Comparison of ENCODE assay signal across 28 cellular contexts in genomic region chr4:151207186-151207585, GRCh38.
DNase-seq lines count a peak whose midpoint lies in the region; ATAC-seq and TF ChIP-seq lines count a peak whose summit lies in the region.
"Had no signal": no experiment of that assay in that cellular context is flagged by ENCODE, and none has a peak within 500 bp of the region (broad histone marks: within the 10 kb centered on the region; RNA-seq: fewer than 3 reads in every experiment).

No MANE protein-coding gene starts in this region.

- no peaks in the 10 kb centered on the region for H3K9me3 Mint-ChIP-seq in endothelial cell (ENCODE audit: unreplicated experiment)
- H3K9me3 Mint-ChIP-seq: activated CD4-positive, alpha-beta memory T cell treated with anti-CD3 and anti-CD28 coated beads for 36 hours; activated naive CD8-positive, alpha-beta T cell treated with anti-CD3 and anti-CD28 coated beads, Interleukin-2, amount 50 U/mL, for 24 hours; activated T-cell treated with anti-CD3 and anti-CD28 coated beads, Interleukin-2, amount 50 U/mL, for 72 hours; CD8-positive, alpha-beta memory T cell; nephron; stimulated activated naive CD8-positive, alpha-beta T cell treated with anti-CD3 and anti-CD28 coated beads, Interleukin-15, Interleukin-2, amounts not matched to agents 100 ng/mL and 50 ng/mL, for 24 hours; T-helper 2 cell treated with Interferon-gamma antibody and Interleukin-4, amounts not matched to agents 5 μg/mL and 100 μg/mL, for 36 hours had no signal

- H3K27me3 ChIP-seq in adrenal gland: no peaks in the 10 kb centered on the region
- H3K27me3 ChIP-seq: ovary, tibial artery had no signal

- no peaks in the 10 kb centered on the region for H3K9me3 ChIP-seq in adrenal gland (replicated peaks in 1 of 3)
- H3K9me3 ChIP-seq: lower lobe of right lung, ovary, tibial artery had no signal

- H3K4me1 ChIP-seq in adrenal gland (replicated peaks in 1 of 2): peaks cover 21 to 28% of the 10 kb centered on the region in 2 donors

- ATAC-seq in HG02885 (IDR thresholded peaks at IDR 0.05; ENCODE audit: poor library complexity, unreplicated experiment): no peak
- ATAC-seq: activated naive CD8-positive, alpha-beta T cell treated with anti-CD3 and anti-CD28 coated beads, Interleukin-2, amount 50 U/mL, for 24 hours; activated T-cell treated with anti-CD3 and anti-CD28 coated beads, Interleukin-2, amount 50 U/mL, for 72 hours; lower lobe of right lung; Panc1 had no signal

- no peak for TF ChIP-seq POLR2A in adrenal gland (IDR thresholded peaks at IDR 0.05)

- TF ChIP-seq CTCF in adrenal gland (IDR thresholded peaks at IDR 0.05) (no peak), endothelial cell (IDR thresholded peaks at IDR 0.05; ENCODE audit: unreplicated experiment) (no peak)

- peak overlapping the region; percentile 53 for H3K27ac Mint-ChIP-seq in endothelial cell (ENCODE audit: unreplicated experiment)
- H3K27ac Mint-ChIP-seq: activated CD4-positive, alpha-beta memory T cell treated with anti-CD3 and anti-CD28 coated beads for 36 hours; activated naive CD8-positive, alpha-beta T cell treated with anti-CD3 and anti-CD28 coated beads, Interleukin-2, amount 50 U/mL, for 24 hours; activated T-cell treated with anti-CD3 and anti-CD28 coated beads, Interleukin-2, amount 50 U/mL, for 72 hours; CD8-positive, alpha-beta memory T cell; stimulated activated naive CD8-positive, alpha-beta T cell treated with anti-CD3 and anti-CD28 coated beads, Interleukin-15, Interleukin-2, amounts not matched to agents 100 ng/mL and 50 ng/mL, for 24 hours; T-helper 2 cell treated with Interferon-gamma antibody and Interleukin-4, amounts not matched to agents 5 μg/mL and 100 μg/mL, for 36 hours had no signal

- DNase-seq in adrenal gland: no peak
- DNase-seq in endothelial cell (ENCODE audit: low spot score): no peak
- DNase-seq in lung microvascular endothelial cell (ENCODE audit: low read depth in 2 of 2): peak; percentile 15 to 30
- no peak for DNase-seq in NCI-H2196 treated with DMSO at 0.1 percent for 48 hours (lab: John Stamatoyannopoulos, UW; ENCODE audit: unreplicated experiment)
- no peak for DNase-seq in iPS-NIHi7 (ENCODE audit: extremely low spot score)
- DNase-seq: activated CD4-positive, alpha-beta memory T cell treated with anti-CD3 and anti-CD28 coated beads for 36 hours; activated CD4-positive, alpha-beta T cell treated with anti-CD3 and anti-CD28 coated beads for 1 hour; activated naive CD4-positive, alpha-beta T cell; activated naive CD8-positive, alpha-beta T cell treated with anti-CD3 and anti-CD28 coated beads, Interleukin-2, amount 50 U/mL, for 24 hours; activated T-cell treated with anti-CD3 and anti-CD28 coated beads, Interleukin-2, amount 50 U/mL, for 72 hours; CD8-positive, alpha-beta memory T cell; EL; lower lobe of right lung; MV-4-11; NCI-H1436 treated with DMSO at 0.1 percent for 48 hours; NCI-H2081 treated with DMSO at 0.1 percent for 48 hours; NCI-H226; NCI-H526 treated with DMSO at 0.1 percent for 48 hours; ovary; SIG-M5; stimulated activated CD8-positive, alpha-beta memory T cell treated with anti-CD3 and anti-CD28 coated beads, Interleukin-4, amount 100 ng/mL, for 48 hours; tibial artery had no signal

- no peak overlapping the region for H3K4me3 ChIP-seq in adrenal gland
- H3K4me3 ChIP-seq: lower lobe of right lung, ovary, tibial artery had no signal

- intact Hi-C loops in adrenal gland (cut with DNase I): no loop called here

- H3K27ac ChIP-seq in adrenal gland: peak overlapping the region in 3 of 5 donors; percentile 15 to 27 (median 25)
- peak overlapping the region; percentile 76 for H3K27ac ChIP-seq in temporal lobe (ENCODE audit: low read depth, low read length)
- H3K27ac ChIP-seq: lower lobe of right lung, ovary had no signal

- 41 to 46% (median 44%) methylated on average over 1 of the region's 1 CpG for WGBS in adrenal gland, 4 donors

- H3K4me3 Mint-ChIP-seq in endothelial cell (ENCODE audit: unreplicated experiment): no peak overlapping the region
- H3K4me3 Mint-ChIP-seq: activated CD4-positive, alpha-beta memory T cell treated with anti-CD3 and anti-CD28 coated beads for 36 hours; activated naive CD8-positive, alpha-beta T cell treated with anti-CD3 and anti-CD28 coated beads, Interleukin-2, amount 50 U/mL, for 24 hours; activated T-cell treated with anti-CD3 and anti-CD28 coated beads, Interleukin-2, amount 50 U/mL, for 72 hours; CD8-positive, alpha-beta memory T cell; nephron; stimulated activated naive CD8-positive, alpha-beta T cell treated with anti-CD3 and anti-CD28 coated beads, Interleukin-15, Interleukin-2, amounts not matched to agents 100 ng/mL and 50 ng/mL, for 24 hours; T-helper 2 cell treated with Interferon-gamma antibody and Interleukin-4, amounts not matched to agents 5 μg/mL and 100 μg/mL, for 36 hours had no signal

- no peaks in the 10 kb centered on the region for H3K36me3 ChIP-seq in adrenal gland (replicated peaks in 1 of 2)
- H3K36me3 ChIP-seq: ovary, tibial artery had no signal

- H3K4me1 Mint-ChIP-seq in endothelial cell (ENCODE audit: unreplicated experiment): peaks cover 48% of the 10 kb centered on the region
- H3K4me1 Mint-ChIP-seq: activated naive CD8-positive, alpha-beta T cell treated with anti-CD3 and anti-CD28 coated beads, Interleukin-2, amount 50 U/mL, for 24 hours had no signal

- H3K27me3 Mint-ChIP-seq in endothelial cell (ENCODE audit: unreplicated experiment): no peaks in the 10 kb centered on the region
- H3K27me3 Mint-ChIP-seq: activated CD4-positive, alpha-beta memory T cell treated with anti-CD3 and anti-CD28 coated beads for 36 hours; activated naive CD8-positive, alpha-beta T cell treated with anti-CD3 and anti-CD28 coated beads, Interleukin-2, amount 50 U/mL, for 24 hours; CD8-positive, alpha-beta memory T cell; stimulated activated naive CD8-positive, alpha-beta T cell treated with anti-CD3 and anti-CD28 coated beads, Interleukin-15, Interleukin-2, amounts not matched to agents 100 ng/mL and 50 ng/mL, for 24 hours had no signal

- H3K36me3 Mint-ChIP-seq in endothelial cell (ENCODE audit: low read depth, unreplicated experiment): peaks cover 7% of the 10 kb centered on the region
- H3K36me3 Mint-ChIP-seq: activated CD4-positive, alpha-beta memory T cell treated with anti-CD3 and anti-CD28 coated beads for 36 hours; CD8-positive, alpha-beta memory T cell had no signal

Comparison
In these comparisons a context has a peak if more than half of its experiments do, and no peak if none do; other contexts are left out.
1. DNase-seq: peak in lung microvascular endothelial cell (2 of 2); none in adrenal gland (0 of 7), endothelial cell (single experiment), NCI-H2196 treated with DMSO at 0.1 percent for 48 hours (single experiment) and iPS-NIHi7 (single experiment).